1 cellular context compared by ENCODE assay signal in genomic region chr20:33945391-33946079, GRCh38.
TF ChIP-seq lines count a peak whose summit lies in the region.

No MANE protein-coding gene starts in this region.

TF ChIP-seq in H1, 55 proteins besides CTCF, POLR2A, EP300 and RAD21:
- TF ChIP-seq SIN3A (conservative IDR thresholded peaks at IDR 0.05 in 1 of 2, IDR thresholded peaks at IDR 0.05 in 1 of 2; ENCODE audit: low read depth in 1 of 2, low read length in 2 of 2) (no peak), POU5F1 (IDR thresholded peaks at IDR 0.05; ENCODE audit: low read depth, low read length) (no peak), CHD7 (IDR thresholded peaks at IDR 0.05; ENCODE audit: insufficient replicate concordance, low read length) (no peak), NANOG (IDR thresholded peaks at IDR 0.05; ENCODE audit: insufficient read depth, low read depth, low read length, poor library complexity, severe bottlenecking) (no peak), TEAD4 (IDR thresholded peaks at IDR 0.05; ENCODE audit: low read depth, low read length) (no peak), E2F6 (IDR thresholded peaks at IDR 0.05) (no peak), CREB1 (IDR thresholded peaks at IDR 0.05) (no peak), EGR1 (IDR thresholded peaks at IDR 0.05; ENCODE audit: borderline replicate concordance, low read depth, low read length) (no peak), JUND (IDR thresholded peaks at IDR 0.05; ENCODE audit: low read length) (no peak), CHD2 (IDR thresholded peaks at IDR 0.05; ENCODE audit: low read length) (no peak), SIRT6 (IDR thresholded peaks at IDR 0.05; ENCODE audit: low read length) (no peak), EZH2 (IDR thresholded peaks at IDR 0.05; ENCODE audit: low read depth, low read length, severe bottlenecking) (no peak), ATF3 (IDR thresholded peaks at IDR 0.05; ENCODE audit: insufficient read depth, low read depth, low read length) (no peak), CHD1 (IDR thresholded peaks at IDR 0.05; ENCODE audit: low read depth, low read length) (no peak), TAF7 (optimal IDR thresholded peaks at IDR 0.05; ENCODE audit: borderline replicate concordance, low read depth, low read length) (no peak), CBX8 (IDR thresholded peaks at IDR 0.05; ENCODE audit: borderline replicate concordance, low read depth, low read length) (no peak), SRF (IDR thresholded peaks at IDR 0.05; ENCODE audit: low read depth, low read length) (no peak), CTBP2 (IDR thresholded peaks at IDR 0.05; ENCODE audit: borderline replicate concordance, insufficient read depth, insufficient read length, low read length) (no peak)
